8 cellular contexts compared by ENCODE assay signal in genomic region chr12:6867407-6868210, GRCh38. TPM values are rescaled to one million over a fixed set of nuclear protein-coding genes. Genes with fewer than 3 reads are reported as not detected.
DNase-seq lines count a peak whose midpoint lies in the region; ATAC-seq and TF ChIP-seq lines count a peak whose summit lies in the region.

TSS of gene TPI1 (plus strand) at chr12:6867531. CDS start at chr12:6867567, 36 bp downstream.

- peak within 1 kb of the TSS; percentile 93 for H3K4me3 Mint-ChIP-seq in T-helper 2 cell treated with Interferon-gamma antibody and Interleukin-4, amounts not matched to agents 5 μg/mL and 100 μg/mL, for 36 hours

- peak within 1 kb of the TSS; percentile 92 for H3K27ac Mint-ChIP-seq in T-helper 2 cell treated with Interferon-gamma antibody and Interleukin-4, amounts not matched to agents 5 μg/mL and 100 μg/mL, for 36 hours

- in situ Hi-C loops in astrocyte of the cerebellum (cut with HindIII; ENCODE audit: low sequenced_read_pairs) = no loop called here

- peaks cover 46% of the 10 kb centered on the region for H3K4me1 Mint-ChIP-seq in T-helper 2 cell treated with Interferon-gamma antibody and Interleukin-4, amounts not matched to agents 5 μg/mL and 100 μg/mL, for 36 hours (ENCODE audit: low read depth)

- POLR2A ChIA-PET in GM10248 (lab: Yijun Ruan, JAX) (interaction anchor here (0.6 to 3.0 kb wide), 43 partner anchors 9 to 531 kb away, joined by 3 to 89 read pairs (median 4); partner anchors contain the start of genes C12orf57, CDCA3, COPS7A and ENO2), HEK293 (lab: Yijun Ruan, JAX) (interaction anchor here (0.7 to 7.6 kb wide), 23 partner anchors 10 to 355 kb away, joined by 3 to 183 read pairs (median 6); partner anchors contain the start of genes C12orf57, CDCA3, COPS7A and LRRC23)

- peak; percentile 96 for DNase-seq in GM10248 (ENCODE audit: extremely low spot score)
- DNase-seq in NCI-H1092 treated with DMSO at 0.1 percent for 48 hours (lab: John Stamatoyannopoulos, UW) = peak; percentile 77
- peak; percentile 81 for DNase-seq in T-helper 2 cell treated with Interferon-gamma antibody and Interleukin-4, amounts not matched to agents 5 μg/mL and 100 μg/mL, for 36 hours (ENCODE audit: low spot score)
- peak; percentile 33 for DNase-seq in astrocyte of the cerebellum (ENCODE audit: low read depth)
- DNase-seq in hepatic stellate cell (ENCODE audit: low spot score) = peak; percentile 91
- DNase-seq in renal cortical epithelial cell (ENCODE audit: low read depth) = peak; percentile 34

- H3K4me3 ChIP-seq in HEK293 (ENCODE audit: low read depth, low read length) (peak within 1 kb of the TSS; percentile 87), astrocyte of the cerebellum (ENCODE audit: low read depth, low read length) (peak within 1 kb of the TSS; percentile 90)

- H3K9me3 Mint-ChIP-seq in T-helper 2 cell treated with Interferon-gamma antibody and Interleukin-4, amounts not matched to agents 5 μg/mL and 100 μg/mL, for 36 hours = no peaks in the 10 kb centered on the region

- H3K27me3 Mint-ChIP-seq in T-helper 2 cell treated with Interferon-gamma antibody and Interleukin-4, amounts not matched to agents 5 μg/mL and 100 μg/mL, for 36 hours (ENCODE audit: low read depth) = no peaks in the 10 kb centered on the region

- no peak for TF ChIP-seq CTCF in GM10248 (IDR thresholded peaks at IDR 0.05; ENCODE audit: control extremely low read depth, extremely low read depth, low read depth, missing control alignments)
- TF ChIP-seq CTCF in HEK293 (tag by site-specific recombination; IDR thresholded peaks at IDR 0.05) = peak; percentile 10; the same call in 1 of the 2 replicates
- no peak for TF ChIP-seq CTCF in astrocyte of the cerebellum (IDR thresholded peaks at IDR 0.05; ENCODE audit: low read depth, low read length, missing control alignments)

- H3K27ac ChIP-seq in HEK293 (ENCODE audit: extremely low read depth, low read depth, low read length) = peak within 1 kb of the TSS; percentile 98

- CTCF ChIA-PET in GM10248 (lab: Yijun Ruan, JAX) (interaction anchor here (0.6 to 11.3 kb wide), 13 partner anchors 14 to 241 kb away, joined by 3 to 130 read pairs (median 5); partner anchors contain the start of genes C1RL, CDCA3 and USP5), HEK293 (lab: Yijun Ruan, JAX) (interaction anchor here (0.7 to 2.7 kb wide), 10 partner anchors 14 to 77 kb away, joined by 3 to 22 read pairs (median 4); partner anchors contain the start of gene CDCA3)

- peaks cover 7% of the 10 kb centered on the region for H3K4me1 ChIP-seq in HEK293 (ENCODE audit: control insufficient read depth, insufficient read depth, low read length)

- H3K36me3 Mint-ChIP-seq in T-helper 2 cell treated with Interferon-gamma antibody and Interleukin-4, amounts not matched to agents 5 μg/mL and 100 μg/mL, for 36 hours (ENCODE audit: low read depth) = peaks cover 69% of the 10 kb centered on the region

- no peaks in the 10 kb centered on the region for H3K9me3 ChIP-seq in HEK293 (ENCODE audit: control insufficient read depth, insufficient read depth, low read depth, low read length)

- H3K36me3 ChIP-seq in HEK293 (ENCODE audit: control insufficient read depth in 2 of 2, insufficient read depth in 1 of 2, low read length in 2 of 2) = peaks cover 5 to 75% of the 10 kb centered on the region in 2 experiments; a peak in 2 of 3 replicates

- ATAC-seq in HG03457 (IDR thresholded peaks at IDR 0.05; ENCODE audit: unreplicated experiment) = no peak

TF ChIP-seq in HEK293, 187 proteins besides CTCF, POLR2A, EP300 and RAD21 (continues in another document):
- TF ChIP-seq ZNF791 (tag by site-specific recombination; IDR thresholded peaks at IDR 0.05) (no peak), SCRT2 (tag by site-specific recombination; IDR thresholded peaks at IDR 0.05) (no peak), ZBTB20 (tag by site-specific recombination; IDR thresholded peaks at IDR 0.05) (peak; percentile 72), ZNF830 (tag by site-specific recombination; IDR thresholded peaks at IDR 0.05; ENCODE audit: low read depth) (no peak), ZNF624 (tag by site-specific recombination; IDR thresholded peaks at IDR 0.05) (no peak), ZNF175 (tag by site-specific recombination; IDR thresholded peaks at IDR 0.05) (no peak), KLF7 (tag by site-specific recombination; IDR thresholded peaks at IDR 0.05; ENCODE audit: borderline replicate concordance) (no peak), ZNF404 (tag by site-specific recombination; IDR thresholded peaks at IDR 0.05) (no peak), ZFP3 (tag by site-specific recombination; IDR thresholded peaks at IDR 0.05; ENCODE audit: low read depth) (no peak), ZBTB44 (tag by site-specific recombination; IDR thresholded peaks at IDR 0.05) (no peak), ZNF302 (tag by site-specific recombination; IDR thresholded peaks at IDR 0.05; ENCODE audit: low read depth) (no peak), ZNF544 (tag by site-specific recombination; IDR thresholded peaks at IDR 0.05) (no peak), ZNF169 (tag by site-specific recombination; IDR thresholded peaks at IDR 0.05) (no peak), ZNF274 (IDR thresholded peaks at IDR 0.05; ENCODE audit: low read length) (no peak), ZNF274 (tag by site-specific recombination; IDR thresholded peaks at IDR 0.05; ENCODE audit: borderline replicate concordance) (no peak), ZNF311 (tag by site-specific recombination; IDR thresholded peaks at IDR 0.05; ENCODE audit: borderline replicate concordance) (no peak), REPIN1 (tag by site-specific recombination; IDR thresholded peaks at IDR 0.05; ENCODE audit: low read depth) (no peak), ZNF488 (tag by site-specific recombination; IDR thresholded peaks at IDR 0.05) (no peak), TCF7L2 (IDR thresholded peaks at IDR 0.05; ENCODE audit: borderline replicate concordance, low read depth, low read length) (no peak), ZNF37A (tag by site-specific recombination; IDR thresholded peaks at IDR 0.05) (no peak), ZBTB17 (tag by site-specific recombination; IDR thresholded peaks at IDR 0.05) (no peak), WT1 (tag by site-specific recombination; IDR thresholded peaks at IDR 0.05) (no peak), TRIM28 (IDR thresholded peaks at IDR 0.05; ENCODE audit: borderline replicate concordance, low read length) (no peak), ZNF473 (tag by site-specific recombination; IDR thresholded peaks at IDR 0.05) (no peak), ZNF2 (tag by site-specific recombination; IDR thresholded peaks at IDR 0.05) (0 out of 2 replicates have a peak, but pooled peaks have one; percentile 8)
- TF ChIP-seq, protein P1, sequence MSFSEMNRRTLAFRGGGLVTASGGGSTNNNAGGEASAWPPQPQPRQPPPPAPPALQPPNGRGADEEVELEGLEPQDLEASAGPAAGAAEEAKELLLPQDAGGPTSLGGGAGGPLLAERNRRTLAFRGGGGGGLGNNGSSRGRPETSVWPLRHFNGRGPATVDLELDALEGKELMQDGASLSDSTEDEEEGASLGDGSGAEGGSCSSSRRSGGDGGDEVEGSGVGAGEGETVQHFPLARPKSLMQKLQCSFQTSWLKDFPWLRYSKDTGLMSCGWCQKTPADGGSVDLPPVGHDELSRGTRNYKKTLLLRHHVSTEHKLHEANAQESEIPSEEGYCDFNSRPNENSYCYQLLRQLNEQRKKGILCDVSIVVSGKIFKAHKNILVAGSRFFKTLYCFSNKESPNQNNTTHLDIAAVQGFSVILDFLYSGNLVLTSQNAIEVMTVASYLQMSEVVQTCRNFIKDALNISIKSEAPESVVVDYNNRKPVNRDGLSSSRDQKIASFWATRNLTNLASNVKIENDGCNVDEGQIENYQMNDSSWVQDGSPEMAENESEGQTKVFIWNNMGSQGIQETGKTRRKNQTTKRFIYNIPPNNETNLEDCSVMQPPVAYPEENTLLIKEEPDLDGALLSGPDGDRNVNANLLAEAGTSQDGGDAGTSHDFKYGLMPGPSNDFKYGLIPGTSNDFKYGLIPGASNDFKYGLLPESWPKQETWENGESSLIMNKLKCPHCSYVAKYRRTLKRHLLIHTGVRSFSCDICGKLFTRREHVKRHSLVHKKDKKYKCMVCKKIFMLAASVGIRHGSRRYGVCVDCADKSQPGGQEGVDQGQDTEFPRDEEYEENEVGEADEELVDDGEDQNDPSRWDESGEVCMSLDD (tag by site-specific recombination; IDR thresholded peaks at IDR 0.05) = no peak
- TF ChIP-seq, protein P2, sequence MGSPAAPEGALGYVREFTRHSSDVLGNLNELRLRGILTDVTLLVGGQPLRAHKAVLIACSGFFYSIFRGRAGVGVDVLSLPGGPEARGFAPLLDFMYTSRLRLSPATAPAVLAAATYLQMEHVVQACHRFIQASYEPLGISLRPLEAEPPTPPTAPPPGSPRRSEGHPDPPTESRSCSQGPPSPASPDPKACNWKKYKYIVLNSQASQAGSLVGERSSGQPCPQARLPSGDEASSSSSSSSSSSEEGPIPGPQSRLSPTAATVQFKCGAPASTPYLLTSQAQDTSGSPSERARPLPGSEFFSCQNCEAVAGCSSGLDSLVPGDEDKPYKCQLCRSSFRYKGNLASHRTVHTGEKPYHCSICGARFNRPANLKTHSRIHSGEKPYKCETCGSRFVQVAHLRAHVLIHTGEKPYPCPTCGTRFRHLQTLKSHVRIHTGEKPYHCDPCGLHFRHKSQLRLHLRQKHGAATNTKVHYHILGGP (tag by site-specific recombination; IDR thresholded peaks at IDR 0.05) = no peak

RNA-seq across cellular contexts. Expression of gene TPI1, which starts in this region (rescaled TPM):
- 1,309 and 1,579 TPM in 2 replicates for total RNA-seq in renal cortical epithelial cell

Comparison
In these comparisons a context has a peak if more than half of its experiments do, and no peak if none do; other contexts are left out.
1. DNase-seq: peak in every context shown above with its lines; median percentile 96 in GM10248; 91 in hepatic stellate cell; 81 in T-helper 2 cell treated with Interferon-gamma antibody and Interleukin-4, amounts not matched to agents 5 μg/mL and 100 μg/mL, for 36 hours; 77 in NCI-H1092 treated with DMSO at 0.1 percent for 48 hours; 34 in renal cortical epithelial cell; 33 in astrocyte of the cerebellum.